1 cellular context compared by ENCODE assay signal in the genomic region with DNA sequence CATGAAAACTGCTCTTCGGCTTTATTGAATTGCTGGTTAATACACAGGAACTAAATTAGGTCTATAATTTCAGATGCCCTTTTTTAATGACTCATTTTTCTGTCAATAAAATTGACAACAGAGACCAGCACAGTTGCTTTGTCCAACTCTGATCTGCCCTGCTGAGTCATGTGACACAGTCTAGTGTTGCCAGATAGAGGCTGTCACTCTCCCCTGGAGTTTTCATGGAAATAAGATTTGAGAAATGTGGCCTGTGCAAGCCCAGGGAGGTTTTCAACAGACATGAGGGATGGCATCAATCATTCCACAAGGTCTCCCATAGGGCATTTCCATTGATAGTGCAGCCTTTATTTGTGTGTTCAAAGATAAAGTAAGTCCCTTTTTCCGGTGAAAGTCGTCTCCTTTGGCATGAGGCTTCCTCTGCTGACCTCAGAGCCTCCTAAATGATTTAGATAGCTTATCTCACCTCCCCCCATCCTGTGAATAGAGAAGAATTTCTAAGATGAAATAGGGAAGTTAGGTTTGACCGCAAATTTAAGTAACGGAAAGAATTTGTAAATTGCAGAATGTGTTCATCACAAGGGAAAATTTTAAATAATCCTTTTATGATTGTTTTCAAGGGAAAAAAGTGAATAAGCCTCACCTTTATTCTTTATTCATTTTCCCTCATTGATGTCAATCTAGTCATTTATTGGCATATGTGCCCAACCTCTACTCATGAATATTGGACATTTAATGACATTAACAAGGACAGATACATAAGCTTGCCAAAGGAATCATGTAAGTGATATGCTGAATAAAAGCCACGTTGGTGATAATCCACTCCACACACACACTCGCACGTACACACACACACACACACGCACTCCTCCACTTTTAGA.
TF ChIP-seq lines count a peak whose summit lies in the region.

No MANE protein-coding gene starts in this region.

TF ChIP-seq in IMR-90, 13 proteins besides CTCF, POLR2A, EP300 and RAD21:
- TF ChIP-seq, protein P1, sequence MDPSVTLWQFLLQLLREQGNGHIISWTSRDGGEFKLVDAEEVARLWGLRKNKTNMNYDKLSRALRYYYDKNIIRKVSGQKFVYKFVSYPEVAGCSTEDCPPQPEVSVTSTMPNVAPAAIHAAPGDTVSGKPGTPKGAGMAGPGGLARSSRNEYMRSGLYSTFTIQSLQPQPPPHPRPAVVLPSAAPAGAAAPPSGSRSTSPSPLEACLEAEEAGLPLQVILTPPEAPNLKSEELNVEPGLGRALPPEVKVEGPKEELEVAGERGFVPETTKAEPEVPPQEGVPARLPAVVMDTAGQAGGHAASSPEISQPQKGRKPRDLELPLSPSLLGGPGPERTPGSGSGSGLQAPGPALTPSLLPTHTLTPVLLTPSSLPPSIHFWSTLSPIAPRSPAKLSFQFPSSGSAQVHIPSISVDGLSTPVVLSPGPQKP (IDR thresholded peaks at IDR 0.05; ENCODE audit: borderline replicate concordance, low read depth, low read length), result no peak
- TF ChIP-seq MAZ (IDR thresholded peaks at IDR 0.05; ENCODE audit: borderline replicate concordance, low read depth, low read length) (no peak), RFX5 (IDR thresholded peaks at IDR 0.05; ENCODE audit: low read depth, low read length) (no peak), CEBPB (IDR thresholded peaks at IDR 0.05; ENCODE audit: low read depth, low read length) (no peak), NFE2L2 (IDR thresholded peaks at IDR 0.05; ENCODE audit: low read depth, low read length) (no peak), SMC3 (IDR thresholded peaks at IDR 0.05; ENCODE audit: low read depth, low read length) (no peak), CHD1 (IDR thresholded peaks at IDR 0.05; ENCODE audit: low read depth, low read length) (no peak), MAFK (IDR thresholded peaks at IDR 0.05; ENCODE audit: low read depth, low read length) (no peak), BHLHE40 (IDR thresholded peaks at IDR 0.05; ENCODE audit: low read depth, low read length) (no peak), RCOR1 (IDR thresholded peaks at IDR 0.05; ENCODE audit: insufficient replicate concordance, low read length) (no peak), FOS (IDR thresholded peaks at IDR 0.05; ENCODE audit: low read depth, low read length) (no peak), MXI1 (IDR thresholded peaks at IDR 0.05; ENCODE audit: borderline replicate concordance, low read depth, low read length) (no peak)
- TF ChIP-seq, protein P2, sequence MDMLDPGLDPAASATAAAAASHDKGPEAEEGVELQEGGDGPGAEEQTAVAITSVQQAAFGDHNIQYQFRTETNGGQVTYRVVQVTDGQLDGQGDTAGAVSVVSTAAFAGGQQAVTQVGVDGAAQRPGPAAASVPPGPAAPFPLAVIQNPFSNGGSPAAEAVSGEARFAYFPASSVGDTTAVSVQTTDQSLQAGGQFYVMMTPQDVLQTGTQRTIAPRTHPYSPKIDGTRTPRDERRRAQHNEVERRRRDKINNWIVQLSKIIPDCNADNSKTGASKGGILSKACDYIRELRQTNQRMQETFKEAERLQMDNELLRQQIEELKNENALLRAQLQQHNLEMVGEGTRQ (IDR thresholded peaks at IDR 0.05; ENCODE audit: low read depth, low read length), result no peak
